ENCODE assay signal across 14 cellular contexts in genomic region chr4:55345054-55345453, GRCh38. TPM values are rescaled to one million over a fixed set of nuclear protein-coding genes. Genes with fewer than 3 reads are reported as not detected.
DNase-seq lines count a peak whose midpoint lies in the region; ATAC-seq and TF ChIP-seq lines count a peak whose summit lies in the region.
"Had no signal": no experiment of that assay in that cellular context is flagged by ENCODE, and none has a peak within 500 bp of the region (broad histone marks: within the 10 kb centered on the region; RNA-seq: fewer than 3 reads in every experiment).

No MANE protein-coding gene starts in this region.

- no peak for TF ChIP-seq POLR2A in upper lobe of left lung (IDR thresholded peaks at IDR 0.05)

- H3K4me2 ChIP-seq in DND-41 (ENCODE audit: insufficient read depth, low read length) (no peak overlapping the region), KMS-11 (no peak overlapping the region), neural progenitor cell (no peak overlapping the region)

- peaks cover 32% of the 10 kb centered on the region for H3K79me2 ChIP-seq in DND-41 (ENCODE audit: insufficient read depth, low read length)
- H3K79me2 ChIP-seq in KMS-11 (ENCODE audit: insufficient read depth, low read depth), result 0 out of 2 replicates have a peak, but pooled peaks cover 3% of the 10 kb centered on the region
- H3K79me2 ChIP-seq in neural progenitor cell (ENCODE audit: low read depth), result peaks cover 13% of the 10 kb centered on the region

- H3K9me3 Mint-ChIP-seq in neural progenitor cell, result no peaks in the 10 kb centered on the region
- H3K9me3 Mint-ChIP-seq: CD4-positive, alpha-beta T cell had no signal

- H3K4me1 ChIP-seq in DND-41 (ENCODE audit: insufficient read depth, low read length), result peaks cover 36% of the 10 kb centered on the region
- peaks cover 25% of the 10 kb centered on the region for H3K4me1 ChIP-seq in KMS-11 (ENCODE audit: low read depth, poor library complexity, severe bottlenecking)
- peaks cover 29% of the 10 kb centered on the region for H3K4me1 ChIP-seq in neural progenitor cell
- H3K4me1 ChIP-seq in upper lobe of left lung, result peaks cover 20 to 30% (median 24%) of the 10 kb centered on the region in 4 donors

- H2AFZ ChIP-seq in DND-41 (ENCODE audit: low read depth, low read length), result peak overlapping the region; percentile 93
- H2AFZ ChIP-seq in KMS-11 (ENCODE audit: low read depth), result peak overlapping the region; percentile 79
- H2AFZ ChIP-seq in neural progenitor cell (replicated peaks), result no peak overlapping the region

- H4K20me1 ChIP-seq in DND-41 (ENCODE audit: insufficient read depth, low read length) (no peaks in the 10 kb centered on the region), KMS-11 (ENCODE audit: insufficient read depth) (no peaks in the 10 kb centered on the region), neural progenitor cell (ENCODE audit: low read depth) (no peaks in the 10 kb centered on the region)

- WGBS in upper lobe of left lung, 2 donors, result 91 to 96% methylated on average over 3 of the region's 3 CpGs

- peaks cover 8% of the 10 kb centered on the region for H3K27me3 Mint-ChIP-seq in neural progenitor cell (ENCODE audit: insufficient read depth, low read depth)
- H3K27me3 Mint-ChIP-seq: B cell; CD4-positive, alpha-beta T cell had no signal

- H3F3A ChIP-seq in neural progenitor cell (ENCODE audit: low read depth), result peaks cover 52% of the 10 kb centered on the region

- H3K36me3 ChIP-seq in DND-41 (ENCODE audit: insufficient read depth, low read length), result no peaks in the 10 kb centered on the region
- H3K36me3 ChIP-seq in KMS-11 (ENCODE audit: insufficient read depth), result no peaks in the 10 kb centered on the region
- H3K36me3 ChIP-seq in neural progenitor cell, result no peaks in the 10 kb centered on the region
- H3K36me3 ChIP-seq in upper lobe of left lung, result no peaks in the 10 kb centered on the region
- H3K36me3 ChIP-seq: Peyer's patch had no signal

- H3K4me3 Mint-ChIP-seq in neural progenitor cell, result no peak overlapping the region

- no peak for TF ChIP-seq EP300 in upper lobe of left lung (IDR thresholded peaks at IDR 0.05)

- no peaks in the 10 kb centered on the region for H3K9me3 ChIP-seq in DND-41 (ENCODE audit: insufficient read depth, low read length, severe bottlenecking)
- H3K9me3 ChIP-seq in neural progenitor cell (ENCODE audit: low read depth), result no peaks in the 10 kb centered on the region
- no peaks in the 10 kb centered on the region for H3K9me3 ChIP-seq in upper lobe of left lung
- H3K9me3 ChIP-seq: Peyer's patch had no signal

- no peak for ATAC-seq in DND-41 (ENCODE audit: insufficient read depth, low read depth)
- ATAC-seq in upper lobe of left lung (ENCODE audit: low FRiP score in 2 of 2), result no peak
- ATAC-seq in GM18873 (IDR thresholded peaks at IDR 0.05; ENCODE audit: low FRiP score, unreplicated experiment), result no peak

- DNase-seq in DND-41 (no peak), neural progenitor cell (ENCODE audit: low spot score) (peak; percentile 39), inferior parietal cortex (ENCODE audit: extremely low spot score) (no peak), upper lobe of left lung (no peak)
- DNase-seq: CD4-positive, alpha-beta T cell; Kasumi-1; NCI-H1930; NCI-H510A treated with DMSO at 0.1 percent for 48 hours; Peyer's patch; SHP77 had no signal

- H3K27ac Mint-ChIP-seq in neural progenitor cell, result no peak overlapping the region

- H3K36me3 Mint-ChIP-seq in neural progenitor cell, result no peaks in the 10 kb centered on the region

- no peak for TF ChIP-seq CTCF in DND-41 (IDR thresholded peaks at IDR 0.05; ENCODE audit: borderline replicate concordance, extremely low read depth, low read length, poor library complexity, severe bottlenecking)
- no peak for TF ChIP-seq CTCF in KMS-11 (conservative IDR thresholded peaks at IDR 0.05; ENCODE audit: low read depth, low read length)
- no peak for TF ChIP-seq CTCF in VCaP (conservative IDR thresholded peaks at IDR 0.05)
- no peak for TF ChIP-seq CTCF in neural progenitor cell (IDR thresholded peaks at IDR 0.05)
- no peak for TF ChIP-seq CTCF in upper lobe of left lung (IDR thresholded peaks at IDR 0.05)

- H3K9ac ChIP-seq in DND-41 (ENCODE audit: low read depth, low read length) (no peak overlapping the region), KMS-11 (no peak overlapping the region; the same call in 1 of the 2 replicates), neural progenitor cell (no peak overlapping the region)

- H3K27ac ChIP-seq in DND-41 (ENCODE audit: low read length) (no peak overlapping the region), KMS-11 (no peak overlapping the region), VCaP (peak overlapping the region; percentile 90), neural progenitor cell (no peak overlapping the region), upper lobe of left lung (peak overlapping the region in 1 of 4 donors; percentile 92)

- no peak overlapping the region for H3K4me3 ChIP-seq in DND-41 (ENCODE audit: low read depth in 1 of 2, low read length in 2 of 2)
- H3K4me3 ChIP-seq in KMS-11 (IDR thresholded peaks at IDR 0.05; ENCODE audit: insufficient read depth, low read depth, low read length), result no peak overlapping the region
- H3K4me3 ChIP-seq in neural progenitor cell, result peak overlapping the region; percentile 88
- H3K4me3 ChIP-seq in upper lobe of left lung, result no peak overlapping the region

- H3K27me3 ChIP-seq in DND-41 (ENCODE audit: insufficient read depth, low read length, poor library complexity) (no peaks in the 10 kb centered on the region), KMS-11 (ENCODE audit: insufficient read depth, low read depth) (no peaks in the 10 kb centered on the region), neural progenitor cell (peaks cover 13% of the 10 kb centered on the region), upper lobe of left lung (no peaks in the 10 kb centered on the region)
- H3K27me3 ChIP-seq: Peyer's patch had no signal

- peaks cover 8% of the 10 kb centered on the region for H3K4me1 Mint-ChIP-seq in neural progenitor cell

RNA-seq across cellular contexts. Expression of gene SRD5A3, which starts 1.0 kb away (rescaled TPM):
- 13.2 and 22.7 TPM in 2 replicates for total RNA-seq in neural progenitor cell (ENCODE audit: low replicate concordance)
- total RNA-seq in upper lobe of left lung, result 10 to 100 TPM in 4 of 6 donors, 1 to 10 TPM in 2; 7.2 to 21.4 (median 13.0) TPM

RNA-seq across cellular contexts. Expression of gene TMEM165, which starts 50.7 kb away (rescaled TPM):
- total RNA-seq in neural progenitor cell (ENCODE audit: low replicate concordance), result 85.6 and 110 TPM in 2 replicates
- 100 to 1,000 TPM; 118 to 312 (median 231) TPM for total RNA-seq in upper lobe of left lung
